In genomic region chr19:21020298-21021227, GRCh38 we compare ENCODE assay signal across 1 cellular context.
A peak's percentile ranks its signal among the peaks of the same experiment; 100 is the strongest.
TF ChIP-seq lines count a peak whose summit lies in the region.

Gene ZNF430, plus strand, starts transcription at chr19:21020657. Its CDS starts 144 bp downstream, at chr19:21020801.

TF ChIP-seq in K562, 482 proteins besides CTCF, POLR2A, EP300 and RAD21 (continued from another document and continues in another):
- TF ChIP-seq CUX1 (CRISPR knock-in tag; IDR thresholded peaks at IDR 0.05) (no peak), KAT2B (IDR thresholded peaks at IDR 0.05; ENCODE audit: low read depth, low read length) (no peak), ZNF121 (CRISPR knock-in tag; conservative IDR thresholded peaks at IDR 0.05) (no peak), PTBP1 (IDR thresholded peaks at IDR 0.05; ENCODE audit: low read depth, low read length) (no peak), ZNF561 (CRISPR knock-in tag; conservative IDR thresholded peaks at IDR 0.05) (no peak), MECOM (CRISPR knock-in tag; IDR thresholded peaks at IDR 0.05) (no peak), ZBTB11 (CRISPR knock-in tag; IDR thresholded peaks at IDR 0.05) (no peak), ZBED1 (IDR thresholded peaks at IDR 0.05) (no peak), SRSF1 (IDR thresholded peaks at IDR 0.05; ENCODE audit: low read depth, low read length) (no peak), ZNF717 (CRISPR knock-in tag; IDR thresholded peaks at IDR 0.05) (no peak), ZNF695 (CRISPR knock-in tag; IDR thresholded peaks at IDR 0.05) (no peak), ZNF347 (CRISPR knock-in tag; IDR thresholded peaks at IDR 0.05; ENCODE audit: low read depth) (no peak), SMARCA5 (IDR thresholded peaks at IDR 0.05) (no peak), ZNF444 (CRISPR knock-in tag; IDR thresholded peaks at IDR 0.05) (no peak), CBX3 (IDR thresholded peaks at IDR 0.05; ENCODE audit: borderline replicate concordance in 1 of 2, low read length in 2 of 2) (no peak; a peak in 1 of 3 replicates), ZNF507 (tag; conservative IDR thresholded peaks at IDR 0.05) (no peak), ZKSCAN3 (CRISPR knock-in tag; IDR thresholded peaks at IDR 0.05) (no peak), FUS (optimal IDR thresholded peaks at IDR 0.05; ENCODE audit: low read depth, low read length) (no peak), MEF2D (tag; conservative IDR thresholded peaks at IDR 0.05; ENCODE audit: low read depth) (no peak), KLF6 (CRISPR knock-in tag; IDR thresholded peaks at IDR 0.05; ENCODE audit: borderline replicate concordance) (no peak), PTRF (tag; IDR thresholded peaks at IDR 0.05) (no peak), MAX (CRISPR knock-in tag; IDR thresholded peaks at IDR 0.05) (no peak), TCF15 (CRISPR knock-in tag; IDR thresholded peaks at IDR 0.05) (no peak), ZBTB2 (IDR thresholded peaks at IDR 0.05) (no peak), GATA2 (CRISPR knock-in tag; IDR thresholded peaks at IDR 0.05) (no peak), ZNF263 (CRISPR knock-in tag; IDR thresholded peaks at IDR 0.05; ENCODE audit: borderline replicate concordance) (no peak), HSF4 (CRISPR knock-in tag; IDR thresholded peaks at IDR 0.05; ENCODE audit: borderline replicate concordance) (no peak), MITF (IDR thresholded peaks at IDR 0.05) (no peak), ZBTB5 (IDR thresholded peaks at IDR 0.05) (no peak), TCFL5 (CRISPR knock-in tag; conservative IDR thresholded peaks at IDR 0.05) (no peak), TAF1 (IDR thresholded peaks at IDR 0.05; ENCODE audit: control insufficient read depth, extremely low read depth, insufficient read depth, low read length, severe bottlenecking) (peak; percentile 57), TCF7 (IDR thresholded peaks at IDR 0.05; ENCODE audit: borderline replicate concordance) (no peak; the same call in 1 of the 2 replicates), SIX5 (IDR thresholded peaks at IDR 0.05; ENCODE audit: borderline replicate concordance in 1 of 2, insufficient read depth in 1 of 2, low read depth in 1 of 2, low read length in 2 of 2) (no peak), CGGBP1 (CRISPR knock-in tag; IDR thresholded peaks at IDR 0.05) (no peak), NCOA6 (IDR thresholded peaks at IDR 0.05) (no peak), CAMTA2 (CRISPR knock-in tag; conservative IDR thresholded peaks at IDR 0.05) (no peak), ZNF212 (CRISPR knock-in tag; IDR thresholded peaks at IDR 0.05) (no peak), SMAD2 (IDR thresholded peaks at IDR 0.05; ENCODE audit: low read depth, low read length) (no peak), HEY1 (CRISPR knock-in tag; IDR thresholded peaks at IDR 0.05; ENCODE audit: borderline replicate concordance) (no peak), JUNB (CRISPR knock-in tag; conservative IDR thresholded peaks at IDR 0.05) (no peak), BCLAF1 (IDR thresholded peaks at IDR 0.05; ENCODE audit: borderline replicate concordance in 1 of 2, control insufficient read depth in 1 of 2, low read depth in 2 of 2, low read length in 1 of 2) (no peak), HDAC6 (IDR thresholded peaks at IDR 0.05; ENCODE audit: low read depth, low read length) (no peak), PCBP2 (IDR thresholded peaks at IDR 0.05; ENCODE audit: low read depth, low read length, poor library complexity, severe bottlenecking) (no peak), ZNF239 (CRISPR knock-in tag; IDR thresholded peaks at IDR 0.05) (no peak), FOXM1 (IDR thresholded peaks at IDR 0.05; ENCODE audit: low read depth) (no peak), FOXM1 (CRISPR knock-in tag; IDR thresholded peaks at IDR 0.05; ENCODE audit: low read depth) (no peak), ELF4 (CRISPR knock-in tag; IDR thresholded peaks at IDR 0.05) (no peak), BRD9 (IDR thresholded peaks at IDR 0.05; ENCODE audit: low read depth, partially characterized antibody) (peak; percentile 79), HMG20A (CRISPR knock-in tag; conservative IDR thresholded peaks at IDR 0.05) (no peak), RBM34 (IDR thresholded peaks at IDR 0.05; ENCODE audit: borderline replicate concordance, insufficient read depth, low read length) (no peak), CHCHD3 (CRISPR knock-in tag; IDR thresholded peaks at IDR 0.05) (no peak), E2F3 (CRISPR knock-in tag; IDR thresholded peaks at IDR 0.05) (0 out of 2 replicates have a peak, but pooled peaks have one; percentile 46), BRF2 (IDR thresholded peaks at IDR 0.05; ENCODE audit: borderline replicate concordance, insufficient read depth, insufficient read length) (no peak)
